ENCODE assay signal across 8 cellular contexts in the genomic region with DNA sequence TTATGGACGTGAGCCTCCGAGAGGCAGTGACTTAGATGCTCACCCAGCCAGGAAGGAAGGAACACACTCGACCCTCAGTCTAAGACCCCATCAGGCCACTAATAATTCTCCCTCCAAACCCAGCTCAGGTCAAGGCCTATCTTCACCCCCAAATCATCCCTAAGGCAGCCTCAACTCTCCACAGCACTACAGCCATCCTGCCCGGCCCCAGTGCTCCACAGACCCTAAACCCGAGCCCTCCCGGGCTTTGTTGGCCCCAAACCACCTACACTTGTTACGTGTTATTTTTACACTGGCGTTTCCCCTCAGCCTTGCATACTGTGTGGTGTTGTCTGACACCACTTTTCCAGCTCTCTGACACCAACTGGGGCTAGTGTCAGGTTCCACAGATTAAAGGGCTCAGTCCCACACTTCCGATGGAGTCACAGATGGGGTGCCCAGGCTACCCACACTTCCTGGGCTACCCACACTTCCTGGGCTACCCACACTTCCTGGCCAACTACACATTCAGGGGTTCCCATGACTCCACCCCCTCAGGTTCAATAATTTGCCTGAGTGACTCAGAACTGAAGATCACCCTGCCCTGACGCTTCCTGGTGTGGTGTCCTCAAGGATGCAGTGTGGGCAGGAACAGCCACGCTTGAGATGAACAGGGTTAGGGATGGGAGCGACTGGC. TPM values are rescaled to one million over a fixed set of nuclear protein-coding genes. Genes with fewer than 3 reads are reported as not detected.
A peak's percentile ranks its signal among the peaks of the same experiment; 100 is the strongest.
DNase-seq lines count a peak whose midpoint lies in the region; ATAC-seq and TF ChIP-seq lines count a peak whose summit lies in the region.

No MANE protein-coding gene starts in this region.

- ATAC-seq in GM21447 (IDR thresholded peaks at IDR 0.05; ENCODE audit: unreplicated experiment) (peak; percentile 84), HG02571 (IDR thresholded peaks at IDR 0.05; ENCODE audit: unreplicated experiment) (no peak)

- no peaks in the 10 kb centered on the region for H3K27me3 Mint-ChIP-seq in IgD-negative memory B cell
- no peaks in the 10 kb centered on the region for H3K27me3 Mint-ChIP-seq in activated T-helper 1 cell treated with anti-CD3 and anti-CD28 coated beads, Interleukin-12 subunit alpha, Interleukin-12 subunit beta, Interleukin-2, Interleukin-4 antibody, amounts not matched to agents 30 ng/mL and 10 ng/mL and 1 ng/mL, durations not matched to agents 14 hours and 24 hours and 36 hours (ENCODE audit: insufficient read depth)

- H3K27me3 ChIP-seq in osteoblast (ENCODE audit: insufficient read depth, low read length) = no peaks in the 10 kb centered on the region

- H3K36me3 Mint-ChIP-seq in IgD-negative memory B cell = peaks cover 4% of the 10 kb centered on the region
- H3K36me3 Mint-ChIP-seq in activated T-helper 1 cell treated with anti-CD3 and anti-CD28 coated beads, Interleukin-12 subunit alpha, Interleukin-12 subunit beta, Interleukin-2, Interleukin-4 antibody, amounts not matched to agents 30 ng/mL and 10 ng/mL and 1 ng/mL, durations not matched to agents 14 hours and 24 hours and 36 hours (ENCODE audit: low read depth) = peaks cover 62% of the 10 kb centered on the region

- peak overlapping the region; percentile 26 to 89 (median 78) for H3K4me3 Mint-ChIP-seq in IgD-negative memory B cell
- H3K4me3 Mint-ChIP-seq in activated T-helper 1 cell treated with anti-CD3 and anti-CD28 coated beads, Interleukin-12 subunit alpha, Interleukin-12 subunit beta, Interleukin-2, Interleukin-4 antibody, amounts not matched to agents 30 ng/mL and 10 ng/mL and 1 ng/mL, durations not matched to agents 14 hours and 24 hours and 36 hours = peak overlapping the region; percentile 66

- no peak overlapping the region for H3K4me3 ChIP-seq in osteoblast (ENCODE audit: insufficient read depth, low read length)

- in situ Hi-C loops in Caki2 (cut with HindIII; ENCODE audit: low pct_unique_long_range_greater_than_20kb, low sequenced_read_pairs) = no loop called here

- DNase-seq in Caki2 (ENCODE audit: low read depth) (peak; percentile 57), osteoblast (ENCODE audit: insufficient read length, low spot score, missing footprints) (peak; percentile 94), NCI-H2227 (lab: John Stamatoyannopoulos, UW; ENCODE audit: unreplicated experiment) (no peak), middle frontal gyrus (ENCODE audit: extremely low spot score, low spot score) (no peak)
- DNase-seq in activated T-helper 1 cell treated with anti-CD3 and anti-CD28 coated beads, Interleukin-12 subunit alpha, Interleukin-12 subunit beta, Interleukin-2, Interleukin-4 antibody, amounts not matched to agents 30 ng/mL and 10 ng/mL and 1 ng/mL, durations not matched to agents 14 hours and 24 hours and 36 hours (ENCODE audit: low spot score) = peak; percentile 62

- peak overlapping the region; percentile 20 to 98 (median 94) for H3K27ac Mint-ChIP-seq in IgD-negative memory B cell
- peak overlapping the region; percentile 98 for H3K27ac Mint-ChIP-seq in activated T-helper 1 cell treated with anti-CD3 and anti-CD28 coated beads, Interleukin-12 subunit alpha, Interleukin-12 subunit beta, Interleukin-2, Interleukin-4 antibody, amounts not matched to agents 30 ng/mL and 10 ng/mL and 1 ng/mL, durations not matched to agents 14 hours and 24 hours and 36 hours

- H3K79me2 ChIP-seq in osteoblast (ENCODE audit: insufficient read depth, low read length) = no peaks in the 10 kb centered on the region

- H3K9me3 ChIP-seq in osteoblast (ENCODE audit: low read depth, low read length) = no peaks in the 10 kb centered on the region

- no peak for TF ChIP-seq CTCF in osteoblast (IDR thresholded peaks at IDR 0.05; ENCODE audit: extremely low read depth, low read depth, low read length)

- peaks cover 4% of the 10 kb centered on the region for H3K4me1 ChIP-seq in osteoblast (ENCODE audit: insufficient read depth, low read length)

- H3K9me3 Mint-ChIP-seq in IgD-negative memory B cell = no peaks in the 10 kb centered on the region
- no peaks in the 10 kb centered on the region for H3K9me3 Mint-ChIP-seq in activated T-helper 1 cell treated with anti-CD3 and anti-CD28 coated beads, Interleukin-12 subunit alpha, Interleukin-12 subunit beta, Interleukin-2, Interleukin-4 antibody, amounts not matched to agents 30 ng/mL and 10 ng/mL and 1 ng/mL, durations not matched to agents 14 hours and 24 hours and 36 hours

- intact Hi-C loops in activated T-helper 1 cell treated with anti-CD3 and anti-CD28 coated beads, Interleukin-12 subunit alpha, Interleukin-12 subunit beta, Interleukin-2, Interleukin-4 antibody, amounts not matched to agents 30 ng/mL and 10 ng/mL and 1 ng/mL, durations not matched to agents 14 hours and 24 hours and 36 hours (cut with micrococcal nuclease) = loop anchor here (1.0 kb wide), 7 partner anchors 26 to 136 kb away; a partner anchor contains a TSS

- H3K27ac ChIP-seq in osteoblast (ENCODE audit: low read depth, low read length) = peak overlapping the region; percentile 33

- no peak overlapping the region for H3K4me2 ChIP-seq in osteoblast (ENCODE audit: insufficient read depth, low read length)

- H4K20me1 ChIP-seq in osteoblast (ENCODE audit: insufficient read depth, low read length) = peaks cover 3% of the 10 kb centered on the region

- H2AFZ ChIP-seq in osteoblast (ENCODE audit: low read length) = no peak overlapping the region

- peaks cover 25 to 32% (median 27%) of the 10 kb centered on the region in 3 donors for H3K4me1 Mint-ChIP-seq in IgD-negative memory B cell
- H3K4me1 Mint-ChIP-seq in activated T-helper 1 cell treated with anti-CD3 and anti-CD28 coated beads, Interleukin-12 subunit alpha, Interleukin-12 subunit beta, Interleukin-2, Interleukin-4 antibody, amounts not matched to agents 30 ng/mL and 10 ng/mL and 1 ng/mL, durations not matched to agents 14 hours and 24 hours and 36 hours (ENCODE audit: low read depth) = peaks cover 79% of the 10 kb centered on the region

- H3K36me3 ChIP-seq in osteoblast (ENCODE audit: insufficient read depth, low read length) = peaks cover 57% of the 10 kb centered on the region

RNA-seq across cellular contexts. Expression of a gene that starts 25.3 kb away (rescaled TPM):
- total RNA-seq in Caki2 (2014; rRNA removed; shearing (Covaris generic); ENCODE audit: low replicate concordance) = 245 and 298 TPM in 2 replicates
- 107 TPM for polyA plus RNA-seq in IgD-negative memory B cell
- 130 and 132 TPM in 2 replicates for total RNA-seq in activated T-helper 1 cell treated with anti-CD3 and anti-CD28 coated beads, Interleukin-12 subunit alpha, Interleukin-12 subunit beta, Interleukin-2, Interleukin-4 antibody, amounts not matched to agents 30 ng/mL and 10 ng/mL and 1 ng/mL, durations not matched to agents 14 hours and 24 hours and 36 hours
- total RNA-seq in osteoblast = 73.1 and 104 TPM in 2 replicates

RNA-seq across cellular contexts. Expression of a gene that starts 28.9 kb away (rescaled TPM):
- total RNA-seq in Caki2 (2014; rRNA removed; shearing (Covaris generic); ENCODE audit: low replicate concordance) = 13.8 and 20.0 TPM in 2 replicates
- 19.0 TPM for polyA plus RNA-seq in IgD-negative memory B cell
- 37.5 and 41.4 TPM in 2 replicates for total RNA-seq in activated T-helper 1 cell treated with anti-CD3 and anti-CD28 coated beads, Interleukin-12 subunit alpha, Interleukin-12 subunit beta, Interleukin-2, Interleukin-4 antibody, amounts not matched to agents 30 ng/mL and 10 ng/mL and 1 ng/mL, durations not matched to agents 14 hours and 24 hours and 36 hours
- total RNA-seq in osteoblast = 57.5 and 64.8 TPM in 2 replicates

RNA-seq across cellular contexts. Expression of a gene that starts 52.9 kb away (rescaled TPM):
- 170 and 190 TPM in 2 replicates for total RNA-seq in Caki2 (2014; rRNA removed; shearing (Covaris generic); ENCODE audit: low replicate concordance)
- polyA plus RNA-seq in IgD-negative memory B cell = 20.1 TPM
- total RNA-seq in activated T-helper 1 cell treated with anti-CD3 and anti-CD28 coated beads, Interleukin-12 subunit alpha, Interleukin-12 subunit beta, Interleukin-2, Interleukin-4 antibody, amounts not matched to agents 30 ng/mL and 10 ng/mL and 1 ng/mL, durations not matched to agents 14 hours and 24 hours and 36 hours = 37.1 and 39.5 TPM in 2 replicates
- 176 and 213 TPM in 2 replicates for total RNA-seq in osteoblast

Comparison
In these comparisons a context has a peak if more than half of its experiments do, and no peak if none do; other contexts are left out.
1. DNase-seq: peak in Caki2 (single experiment), activated T-helper 1 cell treated with anti-CD3 and anti-CD28 coated beads, Interleukin-12 subunit alpha, Interleukin-12 subunit beta, Interleukin-2, Interleukin-4 antibody, amounts not matched to agents 30 ng/mL and 10 ng/mL and 1 ng/mL, durations not matched to agents 14 hours and 24 hours and 36 hours (single experiment) and osteoblast (single experiment); none in NCI-H2227 (single experiment) and middle frontal gyrus (single experiment).